7 cellular contexts compared by ENCODE assay signal in genomic region chr15:48285329-48286214, GRCh38. TPM values are rescaled to one million over a fixed set of nuclear protein-coding genes. Genes with fewer than 3 reads are reported as not detected.
DNase-seq lines count a peak whose midpoint lies in the region; TF ChIP-seq lines count a peak whose summit lies in the region.

No MANE protein-coding gene starts in this region.

- WGBS in GM23248 (ENCODE audit: low coverage in 1 of 2, low lambda C conversion rate in 2 of 2, missing lambda C conversion rate in 2 of 2), 2 experiments: 13 to 16% methylated on average over 14 of the region's 14 CpGs
- WGBS in smooth muscle cell (ENCODE audit: low lambda C conversion rate): 37% methylated on average over 14 of the region's 14 CpGs

- H3K4me1 ChIP-seq in GM23248 (ENCODE audit: insufficient read depth): peaks cover 12% of the 10 kb centered on the region
- peaks cover 29% of the 10 kb centered on the region for H3K4me1 ChIP-seq in smooth muscle cell (ENCODE audit: low read depth)

- H3K4me3 ChIP-seq in GM23248: peak overlapping the region; percentile 67
- H3K4me3 ChIP-seq in SK-N-MC: peak overlapping the region; percentile 41
- no peak overlapping the region for H3K4me3 ChIP-seq in brain microvascular endothelial cell (ENCODE audit: low read depth, low read length)
- H3K4me3 ChIP-seq in smooth muscle cell: peak overlapping the region; percentile 21

- in situ Hi-C loops in GM23248 (cut with MboI): loop anchor here (25.0 kb wide), 1 partner anchor 548 kb away; no protein-coding TSS in a partner anchor
- in situ Hi-C loops in brain microvascular endothelial cell (cut with HindIII; ENCODE audit: low pct_ligation_motif_present, low sequenced_read_pairs): no loop called here

- H2AFZ ChIP-seq in GM23248 (peak overlapping the region; percentile 83), smooth muscle cell (ENCODE audit: low read depth) (peak overlapping the region; percentile 17)

- H3K9me3 ChIP-seq in GM23248 (ENCODE audit: low read depth) (no peaks in the 10 kb centered on the region), SK-N-MC (ENCODE audit: low read depth, low read length) (no peaks in the 10 kb centered on the region), smooth muscle cell (replicated peaks; ENCODE audit: low read depth) (no peaks in the 10 kb centered on the region)

- no peaks in the 10 kb centered on the region for H3F3A ChIP-seq in GM23248 (ENCODE audit: insufficient read depth)
- H3F3A ChIP-seq in smooth muscle cell (ENCODE audit: low read depth): no peaks in the 10 kb centered on the region

- H3K9ac ChIP-seq in GM23248 (peak overlapping the region; percentile 42; the same call in 1 of the 2 replicates), SK-N-MC (ENCODE audit: insufficient read length) (peak overlapping the region; percentile 46), smooth muscle cell (ENCODE audit: low read depth) (no peak overlapping the region)

- H3K27ac ChIP-seq in GM23248 (no peak overlapping the region), SK-N-MC (no peak overlapping the region), brain microvascular endothelial cell (no peak overlapping the region), smooth muscle cell (ENCODE audit: low read depth) (no peak overlapping the region)

- peak; percentile 70 for TF ChIP-seq CTCF in brain microvascular endothelial cell (IDR thresholded peaks at IDR 0.05; ENCODE audit: low read depth, low read length, missing control alignments)
- TF ChIP-seq CTCF in smooth muscle cell (IDR thresholded peaks at IDR 0.05; ENCODE audit: borderline replicate concordance, insufficient read depth, poor library complexity, severe bottlenecking): peak; percentile 75

- H3K36me3 ChIP-seq in GM23248 (ENCODE audit: low read depth) (no peaks in the 10 kb centered on the region), SK-N-MC (ENCODE audit: insufficient read depth, low read length) (no peaks in the 10 kb centered on the region), brain microvascular endothelial cell (replicated peaks) (no peaks in the 10 kb centered on the region), smooth muscle cell (ENCODE audit: low read depth) (no peaks in the 10 kb centered on the region)

- H3K4me2 ChIP-seq in GM23248 (ENCODE audit: unreplicated experiment) (peak overlapping the region; percentile 97), smooth muscle cell (peak overlapping the region; percentile 73)

- peak; percentile 24 for DNase-seq in GDM1 (lab: John Stamatoyannopoulos, UW)
- DNase-seq in GM23248: peak; percentile 77
- DNase-seq in NAMALWA (ENCODE audit: low spot score): peak; percentile 82
- peak; percentile 66 for DNase-seq in SK-N-MC (ENCODE audit: low read depth, low spot score)
- peak; percentile 91 for DNase-seq in brain microvascular endothelial cell
- peak; percentile 71 for DNase-seq in iPS-NIHi7 (ENCODE audit: extremely low spot score)
- DNase-seq in smooth muscle cell (lab: John Stamatoyannopoulos, UW; ENCODE audit: unreplicated experiment): no peak

- H3K27me3 ChIP-seq in GM23248 (replicated peaks; ENCODE audit: insufficient read depth) (no peaks in the 10 kb centered on the region), brain microvascular endothelial cell (replicated peaks) (no peaks in the 10 kb centered on the region), smooth muscle cell (ENCODE audit: low read depth) (no peaks in the 10 kb centered on the region)

- no peaks in the 10 kb centered on the region for H3K79me2 ChIP-seq in GM23248 (ENCODE audit: insufficient read depth)
- H3K79me2 ChIP-seq in smooth muscle cell (ENCODE audit: low read depth): no peaks in the 10 kb centered on the region

- H3K9me2 ChIP-seq in GM23248 (ENCODE audit: insufficient read depth): no peaks in the 10 kb centered on the region

- H4K20me1 ChIP-seq in GM23248 (ENCODE audit: insufficient read depth) (no peaks in the 10 kb centered on the region), smooth muscle cell (ENCODE audit: low read depth) (no peaks in the 10 kb centered on the region)

RNA-seq across cellular contexts. Expression of gene DUT, which starts 45.7 kb away (rescaled TPM):
- 78.0 and 80.6 TPM in 2 replicates for total RNA-seq in GM23248 (2014; rRNA removed; shearing (Covaris generic))
- polyA plus RNA-seq in GM23248 (2016; fragmentation: Nextera tagmentation; extraction: Ambion mirVana) (149 and 156 TPM in 2 replicates), smooth muscle cell (100 and 116 TPM in 2 replicates)
- total RNA-seq in smooth muscle cell: 80.4 and 94.6 TPM in 2 replicates
